In the genomic region with DNA sequence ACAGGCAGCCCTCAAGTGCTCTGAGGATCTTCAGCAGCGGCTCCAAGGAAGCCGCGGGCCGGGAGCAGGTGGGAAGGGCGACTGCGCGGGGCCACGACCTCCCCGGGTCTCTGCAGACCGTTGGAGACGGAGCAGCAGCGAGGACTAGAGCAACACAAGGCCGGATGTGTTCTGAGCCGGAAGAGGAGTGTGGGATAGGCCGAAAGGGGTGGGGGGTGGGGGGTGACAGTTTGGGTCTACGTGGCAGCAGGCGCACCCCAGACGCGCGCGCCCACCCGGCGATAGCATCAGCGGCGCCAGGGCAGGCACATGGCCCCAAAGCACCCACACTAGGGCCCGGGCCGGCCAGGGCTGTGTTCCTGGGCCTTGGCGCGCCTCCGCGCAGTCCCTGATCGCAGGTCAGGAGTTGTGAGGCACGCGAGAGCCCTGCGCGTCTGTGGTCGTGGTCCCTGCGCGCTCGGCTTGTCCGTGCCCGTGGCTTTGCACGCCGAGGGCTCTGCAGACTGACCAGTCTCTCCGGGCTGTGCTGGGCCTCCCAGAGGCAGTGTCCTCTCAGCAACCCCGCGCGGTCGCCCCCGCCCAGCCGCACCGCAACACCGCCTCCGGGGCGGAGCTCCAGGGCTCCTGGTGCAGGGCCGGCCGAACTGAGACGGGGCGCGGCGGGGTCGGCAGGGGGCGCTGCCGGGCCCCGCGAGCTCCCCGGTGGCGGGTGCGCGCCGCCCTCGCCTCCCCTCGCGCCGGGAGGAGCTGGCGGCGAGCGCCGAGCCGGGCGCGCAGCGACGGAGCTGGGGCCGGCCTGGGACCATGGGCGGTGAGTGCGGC, we compare ENCODE assay signal across 8 cellular contexts. TPM values are rescaled to one million over a fixed set of nuclear protein-coding genes. Genes with fewer than 3 reads are reported as not detected.
A peak's percentile ranks its signal among the peaks of the same experiment; 100 is the strongest.
DNase-seq lines count a peak whose midpoint lies in the region; ATAC-seq and TF ChIP-seq lines count a peak whose summit lies in the region.

A gene with protein sequence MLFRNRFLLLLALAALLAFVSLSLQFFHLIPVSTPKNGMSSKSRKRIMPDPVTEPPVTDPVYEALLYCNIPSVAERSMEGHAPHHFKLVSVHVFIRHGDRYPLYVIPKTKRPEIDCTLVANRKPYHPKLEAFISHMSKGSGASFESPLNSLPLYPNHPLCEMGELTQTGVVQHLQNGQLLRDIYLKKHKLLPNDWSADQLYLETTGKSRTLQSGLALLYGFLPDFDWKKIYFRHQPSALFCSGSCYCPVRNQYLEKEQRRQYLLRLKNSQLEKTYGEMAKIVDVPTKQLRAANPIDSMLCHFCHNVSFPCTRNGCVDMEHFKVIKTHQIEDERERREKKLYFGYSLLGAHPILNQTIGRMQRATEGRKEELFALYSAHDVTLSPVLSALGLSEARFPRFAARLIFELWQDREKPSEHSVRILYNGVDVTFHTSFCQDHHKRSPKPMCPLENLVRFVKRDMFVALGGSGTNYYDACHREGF (plus strand): TSS at position 725 of the 822 bp plus-strand sequence. CDS start 28,351 bp downstream, outside the sequence.

- TF ChIP-seq POLR2A in lower leg skin (IDR thresholded peaks at IDR 0.05), result no peak

- no peaks in the 10 kb centered on the region for H3K9me3 Mint-ChIP-seq in activated CD4-positive, alpha-beta T cell treated with anti-CD3 and anti-CD28 coated beads, Interleukin-2, amount 10 ng/mL, durations not matched to agents 7 days and 5 days
- no peaks in the 10 kb centered on the region for H3K9me3 Mint-ChIP-seq in dendritic cell treated with granulocyte-macrophage colony-stimulating factor and Interleukin-4, amounts not matched to agents 40 ng/mL and 50 ng/mL, for 4 days

- H3K4me3 Mint-ChIP-seq in activated CD4-positive, alpha-beta T cell treated with anti-CD3 and anti-CD28 coated beads, Interleukin-2, amount 10 ng/mL, durations not matched to agents 7 days and 5 days, result peak within 1 kb of the TSS; percentile 85
- H3K4me3 Mint-ChIP-seq in dendritic cell treated with granulocyte-macrophage colony-stimulating factor and Interleukin-4, amounts not matched to agents 40 ng/mL and 50 ng/mL, for 4 days, result peak within 1 kb of the TSS; percentile 80

- peak within 1 kb of the TSS; percentile 97 for H3K27ac Mint-ChIP-seq in activated CD4-positive, alpha-beta T cell treated with anti-CD3 and anti-CD28 coated beads, Interleukin-2, amount 10 ng/mL, durations not matched to agents 7 days and 5 days
- H3K27ac Mint-ChIP-seq in dendritic cell treated with granulocyte-macrophage colony-stimulating factor and Interleukin-4, amounts not matched to agents 40 ng/mL and 50 ng/mL, for 4 days, result peak within 1 kb of the TSS; percentile 82

- TF ChIP-seq CTCF in lower leg skin (IDR thresholded peaks at IDR 0.05), result no peak

- peaks cover 14% of the 10 kb centered on the region for H3K36me3 ChIP-seq in BLaER1

- H4K20me1 ChIP-seq in BLaER1, result peaks cover 12% of the 10 kb centered on the region; the same call in 1 of the 2 replicates

- H3K4me3 ChIP-seq in BLaER1 (peak within 1 kb of the TSS; percentile 86), lower leg skin (ENCODE audit: low read depth, poor library complexity, severe bottlenecking) (peak within 1 kb of the TSS; percentile 56)

- CTCF ChIA-PET in activated CD4-positive, alpha-beta T cell treated with anti-CD3 and anti-CD28 coated beads, Interleukin-2, amount 10 ng/mL, durations not matched to agents 7 days and 5 days (lab: Charles Lee), result interaction anchor here (0.5 to 4.6 kb wide), 40 partner anchors 9 to 646 kb away, joined by 3 to 50 read pairs (median 4); partner anchors contain the start of gene ATP1B3

- peaks cover 2% of the 10 kb centered on the region for H3K27me3 Mint-ChIP-seq in activated CD4-positive, alpha-beta T cell treated with anti-CD3 and anti-CD28 coated beads, Interleukin-2, amount 10 ng/mL, durations not matched to agents 7 days and 5 days
- peaks cover 16% of the 10 kb centered on the region for H3K27me3 Mint-ChIP-seq in dendritic cell treated with granulocyte-macrophage colony-stimulating factor and Interleukin-4, amounts not matched to agents 40 ng/mL and 50 ng/mL, for 4 days

- H3K9me3 ChIP-seq in BLaER1, result 0 out of 2 replicates have a peak, but pooled peaks cover under 1% of the 10 kb centered on the region

- peak within 1 kb of the TSS; percentile 83 for H3K9ac ChIP-seq in BLaER1

- H3K4me1 ChIP-seq in BLaER1, result peaks cover 60% of the 10 kb centered on the region

- peaks cover 56% of the 10 kb centered on the region for H3K4me1 Mint-ChIP-seq in activated CD4-positive, alpha-beta T cell treated with anti-CD3 and anti-CD28 coated beads, Interleukin-2, amount 10 ng/mL, durations not matched to agents 7 days and 5 days
- peaks cover 59% of the 10 kb centered on the region for H3K4me1 Mint-ChIP-seq in dendritic cell treated with granulocyte-macrophage colony-stimulating factor and Interleukin-4, amounts not matched to agents 40 ng/mL and 50 ng/mL, for 4 days (ENCODE audit: low read depth)

- DNase-seq in NCI-H510A (lab: John Stamatoyannopoulos, UW), result peak; percentile 40
- peak; percentile 91 for DNase-seq in activated CD4-positive, alpha-beta T cell treated with anti-CD3 and anti-CD28 coated beads, Interleukin-2, amount 10 ng/mL, durations not matched to agents 7 days and 5 days
- DNase-seq in lower leg skin (ENCODE audit: low spot score in 2 of 2), result peak; percentile 88 to 98
- DNase-seq in stimulated activated CD4-positive, alpha-beta T cell treated with anti-CD3 and anti-CD28 coated beads, Interleukin-4, amount 100 ng/mL, for 48 hours (ENCODE audit: low read depth in 2 of 2), result peak; percentile 79 to 86

- intact Hi-C loops in dendritic cell treated with granulocyte-macrophage colony-stimulating factor and Interleukin-4, amounts not matched to agents 40 ng/mL and 50 ng/mL, for 4 days (cut with micrococcal nuclease), result loop anchor here (5.0 to 10.0 kb wide), 3 partner anchors 46 to 223 kb away; no protein-coding TSS in a partner anchor
- intact Hi-C loops in lower leg skin (cut with DNase I; ENCODE audit: low total_unique reads), result no loop called here

- H3K27ac ChIP-seq in BLaER1, result peak within 1 kb of the TSS; percentile 93

- POLR2A ChIA-PET in activated CD4-positive, alpha-beta T cell treated with anti-CD3 and anti-CD28 coated beads, Interleukin-2, amount 10 ng/mL, durations not matched to agents 7 days and 5 days (lab: Charles Lee), result interaction anchor here (0.6 to 1.9 kb wide), 6 partner anchors 12 to 80 kb away, joined by 3 to 7 read pairs (median 4); no protein-coding TSS in a partner anchor

- H3K36me3 Mint-ChIP-seq in activated CD4-positive, alpha-beta T cell treated with anti-CD3 and anti-CD28 coated beads, Interleukin-2, amount 10 ng/mL, durations not matched to agents 7 days and 5 days (ENCODE audit: low read depth), result peaks cover 15% of the 10 kb centered on the region
- H3K36me3 Mint-ChIP-seq in dendritic cell treated with granulocyte-macrophage colony-stimulating factor and Interleukin-4, amounts not matched to agents 40 ng/mL and 50 ng/mL, for 4 days (ENCODE audit: low read depth), result peaks cover 4% of the 10 kb centered on the region

- H3K27me3 ChIP-seq in BLaER1, result peaks cover 7% of the 10 kb centered on the region; the same call in 1 of the 2 replicates

- WGBS in lower leg skin, 2 donors, result 0 to 1% methylated on average over 38 to 44 of the region's 87 CpGs

- peak within 1 kb of the TSS; percentile 96 for H3K4me2 ChIP-seq in BLaER1

- peak; percentile 94 for ATAC-seq in GM19043 (IDR thresholded peaks at IDR 0.05; ENCODE audit: low read depth, unreplicated experiment)
- ATAC-seq in HG03354 (IDR thresholded peaks at IDR 0.05; ENCODE audit: poor library complexity, severe bottlenecking, unreplicated experiment), result peak; percentile 94

RNA-seq across cellular contexts. Expression of the gene that starts here (rescaled TPM):
- 10 to 100 TPM; 11.9 to 12.1 TPM for total RNA-seq in activated CD4-positive, alpha-beta T cell treated with anti-CD3 and anti-CD28 coated beads, Interleukin-2, amount 10 ng/mL, durations not matched to agents 7 days and 5 days
- total RNA-seq in lower leg skin, result 10 to 100 TPM in 2 of 4 donors, 1 to 10 TPM in 2; 8.8 to 14.5 (median 10.2) TPM

Comparison
In these comparisons a context has a peak if more than half of its experiments do, and no peak if none do; other contexts are left out.
1. Peak in every context shown above with its lines: DNase-seq, ATAC-seq, H3K4me3 ChIP-seq and H3K27ac ChIP-seq.
2. DNase-seq: peak in every context shown above with its lines; median percentile 93 in lower leg skin; 91 in activated CD4-positive, alpha-beta T cell treated with anti-CD3 and anti-CD28 coated beads, Interleukin-2, amount 10 ng/mL, durations not matched to agents 7 days and 5 days; 82 in stimulated activated CD4-positive, alpha-beta T cell treated with anti-CD3 and anti-CD28 coated beads, Interleukin-4, amount 100 ng/mL, for 48 hours; 40 in NCI-H510A.